In the genomic region with DNA sequence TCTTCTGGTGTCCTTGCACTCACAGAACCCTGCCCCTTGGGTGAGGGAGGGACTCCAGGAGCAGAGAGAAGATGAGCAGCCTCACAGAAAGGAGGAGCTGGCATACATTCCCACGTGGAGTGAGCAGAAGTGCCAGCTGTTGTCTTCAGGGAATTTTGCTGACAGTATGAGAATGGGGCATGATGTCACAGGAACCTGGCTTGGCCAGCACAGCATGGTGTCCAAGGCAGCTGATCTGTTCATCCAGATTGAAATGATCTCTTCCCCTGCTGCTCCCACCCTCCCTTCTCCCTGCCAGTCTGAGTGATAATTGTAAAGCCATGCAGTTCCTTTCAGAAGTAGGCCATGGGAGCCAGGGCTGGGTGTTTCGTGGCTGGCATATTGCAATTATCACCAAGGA, we compare ENCODE assay signal across 16 cellular contexts. TPM values are rescaled to one million over a fixed set of nuclear protein-coding genes. Genes with fewer than 3 reads are reported as not detected.
"Had no signal": no experiment of that assay in that cellular context is flagged by ENCODE, and none has a peak within 500 bp of the region (broad histone marks: within the 10 kb centered on the region; RNA-seq: fewer than 3 reads in every experiment).

No MANE protein-coding gene starts in this region.

- H3K27ac Mint-ChIP-seq: activated naive CD8-positive, alpha-beta T cell treated with anti-CD3 and anti-CD28 coated beads, Interleukin-2, amount 10 ng/mL, durations not matched to agents 7 days and 5 days; stimulated activated effector memory CD8-positive, alpha-beta T cell treated with anti-CD3 and anti-CD28 coated beads, Interleukin-12 subunit alpha, Interleukin-12 subunit beta, amount 100 ng/mL, for 72 hours had no signal

- H3K36me3 Mint-ChIP-seq: activated naive CD8-positive, alpha-beta T cell treated with anti-CD3 and anti-CD28 coated beads, Interleukin-2, amount 10 ng/mL, durations not matched to agents 7 days and 5 days; stimulated activated effector memory CD8-positive, alpha-beta T cell treated with anti-CD3 and anti-CD28 coated beads, Interleukin-12 subunit alpha, Interleukin-12 subunit beta, amount 100 ng/mL, for 72 hours had no signal

- H3K4me1 Mint-ChIP-seq: activated naive CD8-positive, alpha-beta T cell treated with anti-CD3 and anti-CD28 coated beads, Interleukin-2, amount 10 ng/mL, durations not matched to agents 7 days and 5 days; stimulated activated effector memory CD8-positive, alpha-beta T cell treated with anti-CD3 and anti-CD28 coated beads, Interleukin-12 subunit alpha, Interleukin-12 subunit beta, amount 100 ng/mL, for 72 hours had no signal

- H3K4me2 ChIP-seq: smooth muscle cell had no signal

- H3K4me1 ChIP-seq: ascending aorta, colonic mucosa, gastrocnemius medialis, right atrium auricular region, thyroid gland had no signal

- H3K9me3 ChIP-seq: ascending aorta, colonic mucosa, gastrocnemius medialis, right atrium auricular region, thyroid gland had no signal

- H3K36me3 ChIP-seq: ascending aorta, colonic mucosa, gastrocnemius medialis, right atrium auricular region, thyroid gland had no signal

- H3K4me3 ChIP-seq: ascending aorta, colonic mucosa, gastrocnemius medialis, right atrium auricular region, smooth muscle cell, thyroid gland had no signal

- H3K4me3 Mint-ChIP-seq: activated naive CD8-positive, alpha-beta T cell treated with anti-CD3 and anti-CD28 coated beads, Interleukin-2, amount 10 ng/mL, durations not matched to agents 7 days and 5 days; stimulated activated effector memory CD8-positive, alpha-beta T cell treated with anti-CD3 and anti-CD28 coated beads, Interleukin-12 subunit alpha, Interleukin-12 subunit beta, amount 100 ng/mL, for 72 hours had no signal

- DNase-seq: activated CD4-positive, alpha-beta T cell treated with anti-CD3 and anti-CD28 coated beads, Interleukin-2, amount 50 U/mL, for 48 hours; activated naive CD8-positive, alpha-beta T cell treated with anti-CD3 and anti-CD28 coated beads, Interleukin-2, amount 10 ng/mL, durations not matched to agents 7 days and 5 days; activated T-cell treated with anti-CD3 and anti-CD28 coated beads, Interleukin-2, amount 50 U/mL, for 48 hours; colonic mucosa; effector CD4-positive, alpha-beta T cell; gastrocnemius medialis; left ventricle myocardium superior; thyroid gland had no signal

- H3K9me3 Mint-ChIP-seq: activated naive CD8-positive, alpha-beta T cell treated with anti-CD3 and anti-CD28 coated beads, Interleukin-2, amount 10 ng/mL, durations not matched to agents 7 days and 5 days; stimulated activated effector memory CD8-positive, alpha-beta T cell treated with anti-CD3 and anti-CD28 coated beads, Interleukin-12 subunit alpha, Interleukin-12 subunit beta, amount 100 ng/mL, for 72 hours had no signal

- H3K27ac ChIP-seq: ascending aorta, colonic mucosa, gastrocnemius medialis, right atrium auricular region, thyroid gland had no signal

RNA-seq across cellular contexts. Expression of a gene that starts 53.3 kb away (rescaled TPM):
- total RNA-seq: activated naive CD8-positive, alpha-beta T cell treated with anti-CD3 and anti-CD28 coated beads, Interleukin-2, amount 10 ng/mL, durations not matched to agents 7 days and 5 days; ascending aorta; colonic mucosa; endothelial cell of umbilical vein; fibroblast of lung; gastrocnemius medialis; kidney epithelial cell; left ventricle myocardium superior; smooth muscle cell; T-helper 2 cell treated with Interferon-gamma antibody and Interleukin-4, amounts not matched to agents 100 ng/mL and 5 ng/mL, for 36 hours; thyroid gland had no signal
- polyA plus RNA-seq: endothelial cell of umbilical vein, fibroblast of lung, smooth muscle cell had no signal
